8 cellular contexts compared by ENCODE assay signal in the genomic region with DNA sequence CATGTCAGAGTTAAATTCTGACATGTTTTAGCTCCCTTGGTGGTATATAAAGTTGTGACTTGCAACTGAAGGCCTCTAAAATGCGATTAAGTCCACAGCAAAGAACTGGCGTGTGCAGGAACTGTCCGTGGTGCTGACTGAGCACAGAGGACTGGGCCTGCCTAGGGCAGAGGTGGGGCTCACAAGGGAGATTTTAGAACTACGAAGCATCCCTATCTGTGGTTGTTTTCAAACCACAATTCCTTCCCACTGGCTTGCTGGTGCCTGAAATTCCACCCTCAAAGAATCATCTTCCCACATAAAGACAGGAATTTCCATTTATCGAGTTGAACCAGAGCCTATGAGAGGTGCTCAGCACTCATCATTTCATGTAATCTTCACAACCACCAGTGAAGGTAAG. TPM values are rescaled to one million over a fixed set of nuclear protein-coding genes. Genes with fewer than 3 reads are reported as not detected.
DNase-seq lines count a peak whose midpoint lies in the region; ATAC-seq, FAIRE-seq and TF ChIP-seq lines count a peak whose summit lies in the region.

No MANE protein-coding gene starts in this region.

- H3K27me3 ChIP-seq in HCT116 (ENCODE audit: insufficient read depth, low read length) (peaks cover 48% of the 10 kb centered on the region), SK-N-SH (ENCODE audit: insufficient read depth) (no peaks in the 10 kb centered on the region), H1 (replicated peaks in 1 of 4; ENCODE audit: control insufficient read depth in 3 of 4, extremely low read depth in 1 of 4, insufficient read depth in 3 of 4, low read length in 3 of 4) (no peaks in the 10 kb centered on the region), upper lobe of left lung (no peaks in the 10 kb centered on the region), tibial nerve (no peaks in the 10 kb centered on the region)

- H3K27ac ChIP-seq in HCT116 (ENCODE audit: low read depth, low read length): no peak overlapping the region
- H3K27ac ChIP-seq in SK-N-SH (ENCODE audit: low read depth in 2 of 2, low read length in 1 of 2): no peak overlapping the region
- no peak overlapping the region for H3K27ac ChIP-seq in H1 (ENCODE audit: low read depth, low read length)
- H3K27ac ChIP-seq in upper lobe of left lung: no peak overlapping the region
- H3K27ac ChIP-seq in tibial nerve: no peak overlapping the region

- 48% methylated on average over 5 of the region's 5 CpGs for WGBS in SK-N-SH (ENCODE audit: low lambda C conversion rate)
- 54% methylated on average over 5 of the region's 5 CpGs; no CpG with 5 or more reads in 1 of the 2 experiments for WGBS in H1 (ENCODE audit: extremely low coverage in 1 of 2, insufficient coverage in 1 of 2, insufficient read length in 1 of 2, insufficient replicate concordance in 2 of 2, low coverage in 1 of 2, low lambda C conversion rate in 2 of 2, missing lambda C conversion rate in 1 of 2), 2 experiments
- WGBS in upper lobe of left lung, 2 donors: 29 to 30% methylated on average over 5 of the region's 5 CpGs
- WGBS in tibial nerve, 2 donors: 20 to 24% methylated on average over 5 of the region's 5 CpGs

- POLR2A ChIA-PET in HCT116 (lab: Charles Lee) (no interaction called here), SK-N-SH (lab: Yijun Ruan, JAX) (no interaction called here), H1 (lab: Charles Lee; ENCODE audit: partially characterized antibody) (interaction anchor here (1.8 kb wide), 1 partner anchor 11 kb away, joined by 4 read pairs; no protein-coding TSS in a partner anchor)

- peaks cover 9% of the 10 kb centered on the region; the same call in 1 of the 2 replicates for H3K79me1 ChIP-seq in H1 (ENCODE audit: low read depth, low read length)

- H3K9me3 ChIP-seq in HCT116 (ENCODE audit: control insufficient read depth in 1 of 2, insufficient read depth in 1 of 2, low read depth in 1 of 2, low read length in 2 of 2): no peaks in the 10 kb centered on the region
- no peaks in the 10 kb centered on the region for H3K9me3 ChIP-seq in SK-N-SH
- no peaks in the 10 kb centered on the region for H3K9me3 ChIP-seq in H1 (ENCODE audit: insufficient read depth in 2 of 2, low read depth in 1 of 2, low read length in 1 of 2)
- no peaks in the 10 kb centered on the region for H3K9me3 ChIP-seq in upper lobe of left lung
- H3K9me3 ChIP-seq in tibial nerve: no peaks in the 10 kb centered on the region

- H3K36me3 ChIP-seq in HCT116 (ENCODE audit: control insufficient read depth in 1 of 2, insufficient read depth in 2 of 2, low read length in 2 of 2): no peaks in the 10 kb centered on the region
- H3K36me3 ChIP-seq in SK-N-SH (replicated peaks in 1 of 2; ENCODE audit: control insufficient read depth in 1 of 2, insufficient read depth in 2 of 2, low read length in 1 of 2): no peaks in the 10 kb centered on the region
- no peaks in the 10 kb centered on the region for H3K36me3 ChIP-seq in H1 (ENCODE audit: control insufficient read depth in 2 of 4, insufficient read depth in 4 of 4, low read length in 3 of 4)
- no peaks in the 10 kb centered on the region for H3K36me3 ChIP-seq in upper lobe of left lung
- no peaks in the 10 kb centered on the region for H3K36me3 ChIP-seq in tibial nerve

- H2BK15ac ChIP-seq in H1 (ENCODE audit: low read length): no peak overlapping the region

- TF ChIP-seq POLR2A in HCT116 (IDR thresholded peaks at IDR 0.05; ENCODE audit: borderline replicate concordance, extremely low read depth, insufficient read depth, insufficient read length): no peak
- no peak for TF ChIP-seq POLR2A in H1 (IDR thresholded peaks at IDR 0.05; ENCODE audit: control extremely low read depth in 1 of 2, low read depth in 2 of 2, low read length in 2 of 2)
- no peak for TF ChIP-seq POLR2A in upper lobe of left lung (IDR thresholded peaks at IDR 0.05)
- TF ChIP-seq POLR2A in tibial nerve (IDR thresholded peaks at IDR 0.05): no peak

- intact Hi-C loops in HCT116 (cut with micrococcal nuclease): no loop called here

- H4K5ac ChIP-seq in H1 (ENCODE audit: insufficient read length, low read depth, low read length): no peak overlapping the region

- no peak for TF ChIP-seq EP300 in SK-N-SH (IDR thresholded peaks at IDR 0.05; ENCODE audit: borderline replicate concordance in 1 of 2, low read depth in 1 of 2, low read length in 1 of 2)
- no peak for TF ChIP-seq EP300 in H1 (IDR thresholded peaks at IDR 0.05; ENCODE audit: borderline replicate concordance in 1 of 2, low read depth in 2 of 2, low read length in 2 of 2)
- no peak for TF ChIP-seq EP300 in upper lobe of left lung (IDR thresholded peaks at IDR 0.05)
- TF ChIP-seq EP300 in tibial nerve (IDR thresholded peaks at IDR 0.05): no peak

- H3K9me2 ChIP-seq in HCT116 (ENCODE audit: insufficient read depth) (no peaks in the 10 kb centered on the region), SK-N-SH (no peaks in the 10 kb centered on the region)

- no peaks in the 10 kb centered on the region for H4K20me1 ChIP-seq in HCT116 (ENCODE audit: insufficient read depth)
- H4K20me1 ChIP-seq in SK-N-SH (ENCODE audit: insufficient read depth): no peaks in the 10 kb centered on the region
- H4K20me1 ChIP-seq in H1 (replicated peaks in 1 of 2; ENCODE audit: control insufficient read depth in 1 of 2, insufficient read depth in 2 of 2, low read length in 2 of 2): peaks cover 31 to 37% of the 10 kb centered on the region in 2 experiments

- H3K4me1 ChIP-seq in HCT116 (ENCODE audit: control insufficient read depth in 1 of 2, insufficient read depth in 2 of 2, low read length in 2 of 2) (no peaks in the 10 kb centered on the region), SK-N-SH (ENCODE audit: control insufficient read depth in 1 of 2, insufficient read depth in 2 of 2, low read depth in 1 of 2, low read length in 1 of 2) (peaks cover 0 to 6% of the 10 kb centered on the region in 2 experiments; a peak in 1 of 4 replicates), H1 (replicated peaks in 1 of 4; ENCODE audit: control insufficient read depth in 3 of 4, insufficient read depth in 4 of 4, low read length in 3 of 4) (peaks cover 6 to 8% (median 8%) of the 10 kb centered on the region in 4 experiments; a peak in 6 of 7 replicates), upper lobe of left lung (no peaks in the 10 kb centered on the region), tibial nerve (no peaks in the 10 kb centered on the region)

- TF ChIP-seq CTCF in HCT116 (IDR thresholded peaks at IDR 0.05 in 2 of 3, conservative IDR thresholded peaks at IDR 0.05 in 1 of 3; ENCODE audit: borderline replicate concordance in 1 of 3, insufficient read depth in 1 of 3, low read depth in 2 of 3, low read length in 2 of 3): no peak
- no peak for TF ChIP-seq CTCF in SK-N-SH (IDR thresholded peaks at IDR 0.05)
- TF ChIP-seq CTCF in H1 (IDR thresholded peaks at IDR 0.05; ENCODE audit: control extremely low read depth in 1 of 3, insufficient read depth in 1 of 3, low read depth in 1 of 3, low read length in 3 of 3): no peak
- TF ChIP-seq CTCF in upper lobe of left lung (IDR thresholded peaks at IDR 0.05): no peak
- no peak for TF ChIP-seq CTCF in tibial nerve (IDR thresholded peaks at IDR 0.05)

- CTCF ChIA-PET in HCT116 (lab: Charles Lee) (no interaction called here), SK-N-SH (lab: Yijun Ruan, JAX) (no interaction called here), H1 (lab: Charles Lee; ENCODE audit: partially characterized antibody) (interaction anchor here (0.6 to 1.1 kb wide), 3 partner anchors 21 to 1315 kb away, joined by 3 to 4 read pairs (median 3); no protein-coding TSS in a partner anchor)

- no peak overlapping the region for H2AK5ac ChIP-seq in H1 (ENCODE audit: low read depth, low read length)

- H3K4me2 ChIP-seq in HCT116 (ENCODE audit: low read length) (no peak overlapping the region), SK-N-SH (no peak overlapping the region), H1 (ENCODE audit: insufficient read depth in 1 of 2, low read depth in 2 of 2, low read length in 2 of 2) (no peak overlapping the region)

- H3K9ac ChIP-seq in HCT116 (ENCODE audit: low read length) (no peak overlapping the region), SK-N-SH (no peak overlapping the region), H1 (replicated peaks in 1 of 4; ENCODE audit: extremely low read depth in 1 of 4, low read depth in 3 of 4, low read length in 3 of 4) (no peak overlapping the region)

- FAIRE-seq in H1 (lab: Jason Lieb, UNC): peak; percentile 42

- H3K14ac ChIP-seq in H1 (ENCODE audit: insufficient read length): no peak overlapping the region

- no peak overlapping the region for H2BK5ac ChIP-seq in H1 (ENCODE audit: low read depth, low read length)

- ATAC-seq in HCT116 (no peak), upper lobe of left lung (ENCODE audit: low FRiP score in 2 of 2) (no peak), GM19328 (IDR thresholded peaks at IDR 0.05; ENCODE audit: unreplicated experiment) (no peak), HG03432 (IDR thresholded peaks at IDR 0.05; ENCODE audit: unreplicated experiment) (no peak)

- H3K23ac ChIP-seq in H1 (ENCODE audit: insufficient read length): no peak overlapping the region

- TF ChIP-seq RAD21 in HCT116 (IDR thresholded peaks at IDR 0.05; ENCODE audit: low read depth) (no peak), SK-N-SH (IDR thresholded peaks at IDR 0.05; ENCODE audit: low read length) (no peak), H1 (IDR thresholded peaks at IDR 0.05 in 1 of 2, conservative IDR thresholded peaks at IDR 0.05 in 1 of 2; ENCODE audit: low read depth in 2 of 2, low read length in 2 of 2) (no peak; a peak in 1 of 4 replicates)

- no peak for DNase-seq in HCT116 (ENCODE audit: low read depth, low spot score)
- no peak for DNase-seq in SK-N-SH
- peak in 1 of 2 experiments; percentile 77 for DNase-seq in H1 (ENCODE audit: low read depth in 1 of 2, low spot score in 2 of 2)
- peak; percentile 2 for DNase-seq in pulmonary artery endothelial cell (ENCODE audit: low read depth, low spot score)
- no peak for DNase-seq in upper lobe of left lung
- DNase-seq in tibial nerve (ENCODE audit: low spot score in 2 of 2): no peak

- H3K4ac ChIP-seq in H1 (replicated peaks; ENCODE audit: insufficient read length, low read depth, low read length): no peak overlapping the region

- no peaks in the 10 kb centered on the region for H3K23me2 ChIP-seq in H1 (ENCODE audit: low read depth, low read length)

- H3K79me2 ChIP-seq in HCT116 (ENCODE audit: insufficient read depth, low read length) (no peaks in the 10 kb centered on the region), SK-N-SH (ENCODE audit: insufficient read depth) (no peaks in the 10 kb centered on the region), H1 (ENCODE audit: control insufficient read depth in 1 of 2, insufficient read depth in 2 of 2, low read length in 2 of 2) (peaks cover 0 to 11% of the 10 kb centered on the region in 2 experiments; a peak in 1 of 4 replicates)

- no peak overlapping the region for H4K91ac ChIP-seq in H1 (replicated peaks; ENCODE audit: insufficient read length, low read length)

- no peak overlapping the region for H3K18ac ChIP-seq in H1 (ENCODE audit: extremely low read depth, low read length)

- H3F3A ChIP-seq in SK-N-SH (replicated peaks; ENCODE audit: insufficient read depth): no peaks in the 10 kb centered on the region

- H2AFZ ChIP-seq in HCT116 (ENCODE audit: low read depth, low read length, poor library complexity, severe bottlenecking): no peak overlapping the region
- H2AFZ ChIP-seq in SK-N-SH (ENCODE audit: low read depth): no peak overlapping the region
- H2AFZ ChIP-seq in H1 (ENCODE audit: low read length): no peak overlapping the region

- no peak overlapping the region for H2BK120ac ChIP-seq in H1 (replicated peaks; ENCODE audit: low read depth, low read length)

- H4K8ac ChIP-seq in H1 (ENCODE audit: extremely low read depth, insufficient read depth, low read length): no peak overlapping the region

- RAD21 ChIA-PET in HCT116 (lab: Charles Lee; ENCODE audit: low non-redundant PET in 1 of 2, low total read pairs in 2 of 2, uncharacterized antibody in 2 of 2, unreplicated experiment in 2 of 2): no interaction called here

- BruUV-seq in HCT116 (replicated peaks; lab: Mats Ljungman, UMichigan): no TSS peak

- no peak overlapping the region for H2BK20ac ChIP-seq in H1 (ENCODE audit: low read length)

- H2BK12ac ChIP-seq in H1 (ENCODE audit: low read depth, low read length): no peak overlapping the region

- H3K56ac ChIP-seq in H1 (replicated peaks; ENCODE audit: insufficient read length, low read depth, low read length): no peak overlapping the region

- H3K4me3 ChIP-seq in HCT116 (replicated peaks in 1 of 2; ENCODE audit: low read depth in 1 of 2, low read length in 2 of 2) (no peak overlapping the region), SK-N-SH (ENCODE audit: low read depth in 2 of 2, low read length in 1 of 2) (no peak overlapping the region), H1 (ENCODE audit: extremely low read depth in 1 of 4, insufficient read depth in 2 of 4, low read depth in 3 of 4, low read length in 4 of 4) (no peak overlapping the region), upper lobe of left lung (no peak overlapping the region), tibial nerve (no peak overlapping the region)

RNA-seq across cellular contexts. Expression of gene RIMS4, which starts 30.1 kb away (rescaled TPM):
- 0.05 TPM for total RNA-seq in HCT116 (2021; ENCODE audit: unreplicated experiment)
- polyA plus RNA-seq in HCT116 (2012): not detected in 2 replicates
- polyA plus RNA-seq in SK-N-SH (2012; rRNA removed): 0.13 and 0.44 TPM in 2 replicates
- 0.23 and 0.47 TPM in 2 replicates for polyA plus RNA-seq in SK-N-SH (2012; cell fraction: cytosol; rRNA removed)
- 0.18 and 0.40 TPM in 2 replicates for polyA plus RNA-seq in SK-N-SH (2012; cell fraction: nucleus; rRNA removed)
- total RNA-seq in H1 (2021; fragmentation: NEBNext Ultra II Directional; extraction: Animal tissue kit (Norgen Biotek cat#: 25700)): 44.2 and 49.8 TPM in 2 replicates
- 13.3 and 18.9 TPM in 2 replicates for polyA plus RNA-seq in H1 (2011; rRNA removed)
- 14.4 TPM for polyA plus RNA-seq in H1 (2011; cell fraction: cytosol; rRNA removed)
- polyA plus RNA-seq in H1 (2011; cell fraction: nucleus; rRNA removed): 23.8 TPM
- polyA plus RNA-seq in H1 (2012, experiment 1 of 2): 24.4 to 33.1 TPM (median 29.0 TPM) in 4 replicates
- polyA plus RNA-seq in H1 (2012, experiment 2 of 2): 34.8 TPM
- polyA plus RNA-seq in H1 (2013, experiment 1 of 2): 10.3 TPM
- 10.5 TPM for polyA plus RNA-seq in H1 (2013, experiment 2 of 2)
- 26.1 and 29.8 TPM in 2 replicates for polyA minus RNA-seq in H1 (2011; rRNA and poly(A)+ RNA removed)
- polyA minus RNA-seq in H1 (2011; cell fraction: cytosol; rRNA and poly(A)+ RNA removed): 23.3 TPM
- 12.1 TPM for polyA minus RNA-seq in H1 (2011; cell fraction: nucleus; rRNA and poly(A)+ RNA removed)
- not detected in 2 replicates for total RNA-seq in pulmonary artery endothelial cell
- 1 to 10 TPM; 1.0 to 2.2 (median 2.1) TPM for total RNA-seq in upper lobe of left lung
- total RNA-seq in tibial nerve: 1 to 10 TPM in 2 of 4 donors, under 1 TPM in 2; 0.21 to 4.7 (median 1.7) TPM

RNA-seq across cellular contexts. Expression of gene KCNK15, which starts 34.6 kb away (rescaled TPM):
- total RNA-seq in HCT116 (2021; ENCODE audit: unreplicated experiment) (not detected), pulmonary artery endothelial cell (not detected in 2 replicates), upper lobe of left lung (1 to 10 TPM; 1.0 to 2.7 (median 1.7) TPM), tibial nerve (1 to 10 TPM in 3 of 4 donors, under 1 TPM in 1; 0.87 to 6.0 (median 1.5) TPM)
- not detected in 2 replicates for polyA plus RNA-seq in HCT116 (2012)
- polyA plus RNA-seq in SK-N-SH (2012; rRNA removed) (0.02 and 0.10 TPM in 2 replicates), H1 (2011; rRNA removed) (0.33 and 0.74 TPM in 2 replicates)
- 0.01 TPM in 2 replicates for polyA plus RNA-seq in SK-N-SH (2012; cell fraction: cytosol; rRNA removed)
- polyA plus RNA-seq in SK-N-SH (2012; cell fraction: nucleus; rRNA removed): 0.05 and 0.08 TPM in 2 replicates
- 0.24 and 0.33 TPM in 2 replicates for total RNA-seq in H1 (2021; fragmentation: NEBNext Ultra II Directional; extraction: Animal tissue kit (Norgen Biotek cat#: 25700))
- polyA plus RNA-seq in H1 (2011; cell fraction: cytosol; rRNA removed): 0.30 TPM
- polyA plus RNA-seq in H1 (2011; cell fraction: nucleus; rRNA removed): 0.54 TPM
- 0.17 to 0.52 TPM (median 0.37 TPM) in 4 replicates for polyA plus RNA-seq in H1 (2012, experiment 1 of 2)
- 0.22 TPM for polyA plus RNA-seq in H1 (2012, experiment 2 of 2)
- polyA plus RNA-seq in H1 (2013, experiment 1 of 2): 0.26 TPM
- polyA plus RNA-seq in H1 (2013, experiment 2 of 2): 0.26 TPM
- polyA minus RNA-seq in H1 (2011; rRNA and poly(A)+ RNA removed): 0.17 and 0.79 TPM in 2 replicates
- polyA minus RNA-seq in H1 (2011; cell fraction: cytosol; rRNA and poly(A)+ RNA removed): 0.66 TPM
- polyA minus RNA-seq in H1 (2011; cell fraction: nucleus; rRNA and poly(A)+ RNA removed): 2.1 TPM
